In genomic region chr2:215799194-215799593, GRCh38 we compare ENCODE assay signal across 14 cellular contexts.
"Had no signal": no experiment of that assay in that cellular context is flagged by ENCODE, and none has a peak within 500 bp of the region (broad histone marks: within the 10 kb centered on the region; RNA-seq: fewer than 3 reads in every experiment).

No MANE protein-coding gene starts in this region.

- H3K4me1 ChIP-seq: psoas muscle had no signal

- H3K27me3 Mint-ChIP-seq: type B pancreatic cell had no signal

- H3K27ac ChIP-seq: psoas muscle, suprapubic skin had no signal

- H3K9me3 ChIP-seq: psoas muscle had no signal

- H3K27ac Mint-ChIP-seq: activated naive CD4-positive, alpha-beta T cell treated with anti-CD3 and anti-CD28 coated beads, Interleukin-2, amount 50 U/mL, for 72 hours; immature natural killer cell; nephron; type B pancreatic cell had no signal

- H3K36me3 Mint-ChIP-seq: activated naive CD4-positive, alpha-beta T cell treated with anti-CD3 and anti-CD28 coated beads, Interleukin-2, amount 50 U/mL, for 72 hours; immature natural killer cell; type B pancreatic cell had no signal

- H3K9me3 Mint-ChIP-seq: activated naive CD4-positive, alpha-beta T cell treated with anti-CD3 and anti-CD28 coated beads, Interleukin-2, amount 50 U/mL, for 72 hours; immature natural killer cell; nephron; type B pancreatic cell had no signal

- H3K27me3 ChIP-seq: suprapubic skin had no signal

- H3K36me3 ChIP-seq: suprapubic skin had no signal

- H3K4me3 Mint-ChIP-seq: immature natural killer cell, nephron, type B pancreatic cell had no signal

- DNase-seq: activated effector memory CD4-positive, alpha-beta T cell treated with Interleukin-2 at 50 U/mL for 16 hours; activated T-cell treated with anti-CD3 and anti-CD28 coated beads, Interleukin-2, amount 50 U/mL, for 1 hour; amygdala; effector memory CD4-positive, alpha-beta T cell; glutamatergic neuron; immature natural killer cell; mucosa of descending colon; psoas muscle; stimulated activated naive CD8-positive, alpha-beta T cell treated with anti-CD3 and anti-CD28 coated beads, Interleukin-15, Interleukin-2, amounts not matched to agents 100 U/mL and 50 U/mL, for 24 hours had no signal

- H3K4me3 ChIP-seq: mucosa of descending colon, psoas muscle, suprapubic skin had no signal

- ATAC-seq: activated naive CD4-positive, alpha-beta T cell treated with anti-CD3 and anti-CD28 coated beads, Interleukin-2, amount 50 U/mL, for 72 hours; mucosa of descending colon; psoas muscle; sciatic nerve; stimulated activated naive CD8-positive, alpha-beta T cell treated with anti-CD3 and anti-CD28 coated beads, Interleukin-15, Interleukin-2, amounts not matched to agents 100 U/mL and 50 U/mL, for 24 hours had no signal
